In the genomic region with DNA sequence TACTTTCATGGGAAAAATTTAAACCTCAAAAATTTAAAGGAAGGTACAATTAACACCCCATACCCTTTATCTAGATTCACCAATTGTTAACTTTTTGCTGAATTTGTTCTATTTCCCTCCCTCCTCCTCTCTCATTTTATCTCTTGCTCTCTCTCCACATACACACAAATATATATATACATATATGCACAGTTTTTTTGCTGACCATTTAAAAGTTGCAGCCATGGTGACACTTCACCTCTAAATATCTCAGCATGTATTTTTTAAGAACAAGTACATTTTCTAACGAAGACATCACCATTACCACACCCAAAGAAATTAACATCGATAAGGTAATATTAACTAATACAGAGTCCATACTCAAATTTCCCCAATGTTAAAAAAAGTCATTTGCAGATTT, we compare ENCODE assay signal across 27 cellular contexts.
"Had no signal": no experiment of that assay in that cellular context is flagged by ENCODE, and none has a peak within 500 bp of the region (broad histone marks: within the 10 kb centered on the region; RNA-seq: fewer than 3 reads in every experiment).

No MANE protein-coding gene starts in this region.

- ATAC-seq: esophagus mucosa; gastrocnemius medialis; heart right ventricle; left cardiac atrium; left lung; left ventricle myocardium superior; lower lobe of right lung; mucosa of descending colon; naive thymus-derived CD8-positive, alpha-beta T cell had no signal

- FAIRE-seq: colon, islet of Langerhans, keratinocyte had no signal

- H3K27ac ChIP-seq: coronary artery, dorsolateral prefrontal cortex, epithelial cell of prostate, esophagus squamous epithelium, gastrocnemius medialis, heart right ventricle, left lung, lower lobe of right lung had no signal

- H3K27me3 Mint-ChIP-seq: naive B cell; naive thymus-derived CD8-positive, alpha-beta T cell had no signal

- H3K4me3 Mint-ChIP-seq: naive B cell; naive thymus-derived CD8-positive, alpha-beta T cell had no signal

- H3K9me3 ChIP-seq: esophagus squamous epithelium, gastrocnemius medialis, heart right ventricle, left lung, lower lobe of right lung, mucosa of descending colon had no signal

- H3K4me3 ChIP-seq: coronary artery, dorsolateral prefrontal cortex, esophagus squamous epithelium, gastrocnemius medialis, heart right ventricle, left lung, lower lobe of right lung, mucosa of descending colon had no signal

- H3K4me1 ChIP-seq: gastrocnemius medialis, heart right ventricle, left lung, lower lobe of right lung had no signal

- H3K27me3 ChIP-seq: dorsolateral prefrontal cortex, esophagus squamous epithelium, gastrocnemius medialis, heart right ventricle, left lung had no signal

- H3K9me3 Mint-ChIP-seq: naive B cell; naive thymus-derived CD8-positive, alpha-beta T cell had no signal

- DNase-seq: dermis blood vessel endothelial cell; dorsolateral prefrontal cortex; effector CD4-positive, alpha-beta T cell; effector memory CD4-positive, alpha-beta T cell; erythroblast; esophagus squamous epithelium; foreskin fibroblast; foreskin melanocyte; gastrocnemius medialis; glutamatergic neuron; head of caudate nucleus; heart right ventricle; hippocampal formation; left cardiac atrium; left lung; left ventricle myocardium superior; lower lobe of right lung; mesendoderm; mucosa of descending colon; naive B cell; naive thymus-derived CD8-positive, alpha-beta T cell had no signal
